Comparison of ENCODE assay signal across 1 cellular context in the genomic region with DNA sequence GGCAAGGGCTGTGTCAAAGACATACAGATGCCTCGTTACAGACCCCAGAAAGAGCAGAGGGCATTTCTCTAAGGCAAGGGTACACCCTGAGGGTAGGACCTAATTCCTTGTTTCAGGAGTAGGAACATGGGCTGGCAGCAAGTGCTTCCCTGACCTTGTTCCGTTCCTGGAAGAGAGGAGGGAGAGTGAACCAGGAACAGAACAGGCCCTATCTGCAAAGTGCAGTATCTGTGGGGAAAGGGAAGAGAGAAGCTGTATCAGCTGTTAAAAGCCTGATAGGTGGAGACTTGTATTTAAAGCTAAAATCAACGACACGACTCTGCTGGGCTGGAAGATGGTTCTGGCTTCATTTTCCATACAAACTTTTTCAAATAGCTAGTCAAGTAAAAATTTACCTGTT.
TF ChIP-seq lines count a peak whose summit lies in the region.

No MANE protein-coding gene starts in this region.

TF ChIP-seq in K562, 482 proteins besides CTCF, POLR2A, EP300 and RAD21 (continued from another document):
- no peak for TF ChIP-seq GABPA (tag; conservative IDR thresholded peaks at IDR 0.05; ENCODE audit: low read depth)
- TF ChIP-seq NBN (IDR thresholded peaks at IDR 0.05; ENCODE audit: low read depth): no peak
- no peak for TF ChIP-seq SMAD1 (IDR thresholded peaks at IDR 0.05; ENCODE audit: low read depth, low read length, partially characterized antibody)
- TF ChIP-seq, protein P1, sequence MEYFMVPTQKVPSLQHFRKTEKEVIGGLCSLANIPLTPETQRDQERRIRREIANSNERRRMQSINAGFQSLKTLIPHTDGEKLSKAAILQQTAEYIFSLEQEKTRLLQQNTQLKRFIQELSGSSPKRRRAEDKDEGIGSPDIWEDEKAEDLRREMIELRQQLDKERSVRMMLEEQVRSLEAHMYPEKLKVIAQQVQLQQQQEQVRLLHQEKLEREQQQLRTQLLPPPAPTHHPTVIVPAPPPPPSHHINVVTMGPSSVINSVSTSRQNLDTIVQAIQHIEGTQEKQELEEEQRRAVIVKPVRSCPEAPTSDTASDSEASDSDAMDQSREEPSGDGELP (CRISPR knock-in tag; IDR thresholded peaks at IDR 0.05; ENCODE audit: borderline replicate concordance): peak; percentile 38; the same call in 1 of the 2 replicates
- TF ChIP-seq ZNF407 (IDR thresholded peaks at IDR 0.05; ENCODE audit: low read depth): no peak
- peak; percentile 60 for TF ChIP-seq TCF3 (CRISPR knock-in tag; IDR thresholded peaks at IDR 0.05)
- TF ChIP-seq MTA2 (IDR thresholded peaks at IDR 0.05; ENCODE audit: low read depth): no peak
- TF ChIP-seq ZNF239 (CRISPR knock-in tag; IDR thresholded peaks at IDR 0.05): no peak
- TF ChIP-seq ZMIZ1 (IDR thresholded peaks at IDR 0.05; ENCODE audit: low read depth in 2 of 2, low read length in 2 of 2): no peak
- TF ChIP-seq KAT7 (CRISPR knock-in tag; IDR thresholded peaks at IDR 0.05; ENCODE audit: borderline replicate concordance): no peak
- no peak for TF ChIP-seq FOXO4 (CRISPR knock-in tag; IDR thresholded peaks at IDR 0.05)
- no peak for TF ChIP-seq TEAD2 (tag; IDR thresholded peaks at IDR 0.05)
- TF ChIP-seq HDAC8 (tag; IDR thresholded peaks at IDR 0.05): no peak
- TF ChIP-seq MAFK (IDR thresholded peaks at IDR 0.05; ENCODE audit: low read length): no peak
- no peak for TF ChIP-seq NFATC3 (IDR thresholded peaks at IDR 0.05)
